ENCODE assay signal across 21 cellular contexts in the genomic region with DNA sequence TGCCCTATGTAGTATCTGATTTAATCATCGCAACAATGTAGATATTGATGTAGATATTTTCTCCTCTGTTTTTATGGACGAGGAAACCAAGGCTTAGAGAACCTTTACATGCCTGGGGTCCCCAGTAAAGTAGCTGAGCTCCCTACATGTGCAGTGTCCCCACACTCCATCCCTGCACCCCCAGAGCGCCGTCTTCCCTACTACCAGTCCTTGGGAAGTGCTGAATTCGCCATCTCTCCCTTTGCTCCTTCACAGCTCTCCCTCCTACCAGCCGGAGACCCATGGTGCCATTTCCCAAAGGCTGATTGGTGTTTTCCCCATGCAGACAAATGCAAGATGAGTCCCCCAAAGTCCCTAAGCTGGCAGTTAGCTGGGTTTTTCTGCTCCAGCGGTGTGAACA.
"Had no signal": no experiment of that assay in that cellular context is flagged by ENCODE, and none has a peak within 500 bp of the region (broad histone marks: within the 10 kb centered on the region; RNA-seq: fewer than 3 reads in every experiment).

No MANE protein-coding gene starts in this region.

- H3K27ac ChIP-seq: RWPE1 had no signal

- H3K9ac ChIP-seq: SK-N-SH had no signal

- DNase-seq: IMR-90; Karpas-422; KG1; MM.1S; NCI-H1092 treated with DMSO at 0.1 percent for 48 hours; NCI-H1436; NCI-H187; NCI-H2029; NCI-H2081 treated with DMSO at 0.1 percent for 48 hours; NCI-H2171; NCI-H226; NCI-H446; NCI-H510A; NCI-H524 treated with DMSO at 0.1 percent for 48 hours; NCI-H69; NCI-H774; NK-92 treated with Interleukin-12 subunit alpha and Interleukin-12 subunit beta, amount 100 ng/mL, for 24 hours; PC-3; SHP77; SK-N-SH had no signal

- H3K9me3 ChIP-seq: SK-N-SH had no signal
